17 cellular contexts compared by ENCODE assay signal in genomic region chr6:44381739-44382138, GRCh38. TPM values are rescaled to one million over a fixed set of nuclear protein-coding genes. Genes with fewer than 3 reads are reported as not detected.
DNase-seq lines count a peak whose midpoint lies in the region; ATAC-seq and TF ChIP-seq lines count a peak whose summit lies in the region.
"Had no signal": no experiment of that assay in that cellular context is flagged by ENCODE, and none has a peak within 500 bp of the region (broad histone marks: within the 10 kb centered on the region; RNA-seq: fewer than 3 reads in every experiment).

No MANE protein-coding gene starts in this region.

- H3K27ac ChIP-seq in lower lobe of right lung (no peak overlapping the region), brain microvascular endothelial cell (no peak overlapping the region)
- H3K27ac ChIP-seq: parathyroid adenoma, SK-N-MC, uterus had no signal

- in situ Hi-C loops in brain microvascular endothelial cell (cut with HindIII; ENCODE audit: low pct_ligation_motif_present, low sequenced_read_pairs), result no loop called here

- H3K27me3 ChIP-seq in lower lobe of right lung (ENCODE audit: low read depth), result no peaks in the 10 kb centered on the region
- peaks cover 6% of the 10 kb centered on the region for H3K27me3 ChIP-seq in brain microvascular endothelial cell (replicated peaks)
- H3K27me3 ChIP-seq: uterus had no signal

- H3K4me1 ChIP-seq in lower lobe of right lung, result no peaks in the 10 kb centered on the region

- ATAC-seq in lower lobe of right lung, result peak; percentile 38 to 78
- ATAC-seq: activated CD8-positive, alpha-beta T cell treated with anti-CD3 and anti-CD28 coated beads, Interleukin-2, amount 10 ng/mL, durations not matched to agents 7 days and 5 days; stimulated activated naive CD8-positive, alpha-beta T cell treated with anti-CD3 and anti-CD28 coated beads, Interleukin-15, Interleukin-2, amounts not matched to agents 100 U/mL and 50 U/mL, for 24 hours had no signal

- H3K4me3 ChIP-seq in choroid plexus epithelial cell (ENCODE audit: low read depth, low read length) (no peak overlapping the region), lower lobe of right lung (no peak overlapping the region), brain microvascular endothelial cell (ENCODE audit: low read depth, low read length) (no peak overlapping the region)
- H3K4me3 ChIP-seq: SK-N-MC, uterus had no signal

- DNase-seq in Ammon's horn (ENCODE audit: low spot score), result peak; percentile 70
- peak; percentile 88 to 96 for DNase-seq in NOMO-1 (lab: John Stamatoyannopoulos, UW; ENCODE audit: unreplicated experiment in 2 of 2)
- DNase-seq in choroid plexus epithelial cell (ENCODE audit: low read depth), result peak; percentile 30
- DNase-seq in lower lobe of right lung, result no peak
- no peak for DNase-seq in NCI-H1694 treated with DMSO at 0.1 percent for 48 hours (lab: John Stamatoyannopoulos, UW)
- DNase-seq in NCI-H1436 (lab: John Stamatoyannopoulos, UW), result no peak
- no peak for DNase-seq in brain microvascular endothelial cell
- no peak for DNase-seq in NCI-H146 (lab: John Stamatoyannopoulos, UW)
- DNase-seq: activated CD8-positive, alpha-beta T cell treated with anti-CD3 and anti-CD28 coated beads, Interleukin-2, amount 10 ng/mL, durations not matched to agents 7 days and 5 days; glutamatergic neuron; H9; NCI-H1694; NCI-H446 treated with DMSO at 0.1 percent for 48 hours; stimulated activated naive CD8-positive, alpha-beta T cell treated with anti-CD3 and anti-CD28 coated beads, Interleukin-15, Interleukin-2, amounts not matched to agents 100 U/mL and 50 U/mL, for 24 hours; uterus had no signal

- no peaks in the 10 kb centered on the region for H3K9me3 ChIP-seq in lower lobe of right lung
- H3K9me3 ChIP-seq: uterus had no signal

- intact Hi-C loops in lower lobe of right lung (cut with DNase I), result no loop called here

- TF ChIP-seq CTCF in choroid plexus epithelial cell (conservative IDR thresholded peaks at IDR 0.05; ENCODE audit: low read depth, low read length) (no peak), lower lobe of right lung (IDR thresholded peaks at IDR 0.05) (no peak), brain microvascular endothelial cell (IDR thresholded peaks at IDR 0.05; ENCODE audit: low read depth, low read length, missing control alignments) (no peak)

- H3K36me3 ChIP-seq in lower lobe of right lung (no peaks in the 10 kb centered on the region), brain microvascular endothelial cell (replicated peaks) (no peaks in the 10 kb centered on the region)
- H3K36me3 ChIP-seq: uterus had no signal

RNA-seq across cellular contexts. Expression of gene CDC5L, which starts 5.8 kb away (rescaled TPM):
- 18.3 TPM for total RNA-seq in lower lobe of right lung

RNA-seq across cellular contexts. Expression of gene SPATS1, which starts 39.3 kb away (rescaled TPM):
- total RNA-seq in lower lobe of right lung, result 1.8 TPM
- total RNA-seq: activated CD8-positive, alpha-beta T cell treated with anti-CD3 and anti-CD28 coated beads, Interleukin-2, amount 10 ng/mL, durations not matched to agents 7 days and 5 days; H9 had no signal

Comparison
In these comparisons a context has a peak if more than half of its experiments do, and no peak if none do; other contexts are left out.
1. DNase-seq: peak in Ammon's horn (single experiment), NOMO-1 (2 of 2) and choroid plexus epithelial cell (single experiment); none in lower lobe of right lung (single experiment), NCI-H1694 treated with DMSO at 0.1 percent for 48 hours (single experiment), NCI-H1436 (single experiment), brain microvascular endothelial cell (single experiment) and NCI-H146 (single experiment).